ENCODE assay signal across 15 cellular contexts in the genomic region with DNA sequence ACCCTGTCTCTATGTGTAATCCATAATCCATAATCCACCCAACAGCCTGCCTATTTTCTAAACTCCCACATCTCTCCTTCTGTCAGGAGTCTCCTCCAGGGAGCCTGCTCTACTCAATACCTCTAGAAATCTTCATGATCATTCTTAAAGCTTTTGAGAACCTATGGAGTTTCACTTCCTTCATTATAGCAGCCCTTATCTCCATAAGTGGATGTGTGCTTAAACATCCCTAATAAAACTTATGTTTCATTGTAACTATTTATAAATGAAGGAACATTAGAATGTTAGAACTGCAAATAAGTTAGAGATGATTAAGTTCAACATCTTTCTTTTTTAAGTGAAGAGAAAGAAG.
DNase-seq lines count a peak whose midpoint lies in the region; ATAC-seq, FAIRE-seq and TF ChIP-seq lines count a peak whose summit lies in the region.
"Had no signal": no experiment of that assay in that cellular context is flagged by ENCODE, and none has a peak within 500 bp of the region (broad histone marks: within the 10 kb centered on the region; RNA-seq: fewer than 3 reads in every experiment).

No MANE protein-coding gene starts in this region.

- no peaks in the 10 kb centered on the region for H3K79me2 ChIP-seq in Loucy (ENCODE audit: insufficient read depth, low read length)

- H2AFZ ChIP-seq in Loucy (ENCODE audit: low read length), result 0 out of 2 replicates have a peak overlapping the region, but pooled peaks have one; percentile 5

- no peak for ATAC-seq in GM21528 (IDR thresholded peaks at IDR 0.05; ENCODE audit: low FRiP score, unreplicated experiment)

- no peaks in the 10 kb centered on the region for H4K20me1 ChIP-seq in Loucy (ENCODE audit: insufficient read depth, low read length, poor library complexity, severe bottlenecking)

- H3F3A ChIP-seq in Loucy (ENCODE audit: low read depth), result 0 out of 2 replicates have a peak, but pooled peaks cover 4% of the 10 kb centered on the region

- TF ChIP-seq CTCF in Loucy (conservative IDR thresholded peaks at IDR 0.05; ENCODE audit: low read length), result no peak
- no peak for TF ChIP-seq CTCF in tibial artery (IDR thresholded peaks at IDR 0.05)

- intact Hi-C loops in dendritic cell treated with granulocyte-macrophage colony-stimulating factor and Interleukin-4, amounts not matched to agents 40 ng/mL and 50 ng/mL, for 4 days (cut with micrococcal nuclease), result loop anchor here (2.0 kb wide), 1 partner anchor 46 kb away; a partner anchor contains a TSS
- intact Hi-C loops in tibial artery (cut with DNase I; ENCODE audit: low total_unique reads), result no loop called here

- peak overlapping the region; percentile 52 for H3K4me2 ChIP-seq in Loucy (ENCODE audit: low read depth, low read length, poor library complexity, severe bottlenecking)

- no peaks in the 10 kb centered on the region for H3K9me3 ChIP-seq in Loucy (ENCODE audit: insufficient read depth, low read depth, low read length)
- no peaks in the 10 kb centered on the region for H3K9me3 ChIP-seq in tibial artery

- H3K9me3 Mint-ChIP-seq in dendritic cell treated with granulocyte-macrophage colony-stimulating factor and Interleukin-4, amounts not matched to agents 40 ng/mL and 50 ng/mL, for 4 days, result peaks cover 6% of the 10 kb centered on the region
- H3K9me3 Mint-ChIP-seq: activated naive CD8-positive, alpha-beta T cell treated with anti-CD3 and anti-CD28 coated beads, Interleukin-2, amount 10 ng/mL, durations not matched to agents 7 days and 5 days had no signal

- peak overlapping the region; percentile 85 to 89 for H3K27ac ChIP-seq in tibial artery

- no peaks in the 10 kb centered on the region for H3K36me3 Mint-ChIP-seq in dendritic cell treated with granulocyte-macrophage colony-stimulating factor and Interleukin-4, amounts not matched to agents 40 ng/mL and 50 ng/mL, for 4 days (ENCODE audit: low read depth)
- H3K36me3 Mint-ChIP-seq: activated naive CD8-positive, alpha-beta T cell treated with anti-CD3 and anti-CD28 coated beads, Interleukin-2, amount 10 ng/mL, durations not matched to agents 7 days and 5 days had no signal

- peak overlapping the region; percentile 33 for H3K4me3 Mint-ChIP-seq in dendritic cell treated with granulocyte-macrophage colony-stimulating factor and Interleukin-4, amounts not matched to agents 40 ng/mL and 50 ng/mL, for 4 days
- H3K4me3 Mint-ChIP-seq: activated naive CD8-positive, alpha-beta T cell treated with anti-CD3 and anti-CD28 coated beads, Interleukin-2, amount 10 ng/mL, durations not matched to agents 7 days and 5 days had no signal

- peak overlapping the region; percentile 79 for H3K27ac Mint-ChIP-seq in dendritic cell treated with granulocyte-macrophage colony-stimulating factor and Interleukin-4, amounts not matched to agents 40 ng/mL and 50 ng/mL, for 4 days
- H3K27ac Mint-ChIP-seq: activated naive CD8-positive, alpha-beta T cell treated with anti-CD3 and anti-CD28 coated beads, Interleukin-2, amount 10 ng/mL, durations not matched to agents 7 days and 5 days; progenitor cell of endocrine pancreas had no signal

- H3K27me3 Mint-ChIP-seq in dendritic cell treated with granulocyte-macrophage colony-stimulating factor and Interleukin-4, amounts not matched to agents 40 ng/mL and 50 ng/mL, for 4 days, result no peaks in the 10 kb centered on the region
- H3K27me3 Mint-ChIP-seq: progenitor cell of endocrine pancreas had no signal

- no peak for DNase-seq in GM19239 (ENCODE audit: insufficient read length, low spot score)
- DNase-seq in tibial artery, result no peak
- no peak for DNase-seq in NCI-H526 treated with DMSO at 0.1 percent for 48 hours (lab: John Stamatoyannopoulos, UW)
- DNase-seq in NCI-H1048 (lab: John Stamatoyannopoulos, UW), result no peak
- DNase-seq: activated CD4-positive, alpha-beta T cell treated with anti-CD3 and anti-CD28 coated beads for 1 hour; activated naive CD8-positive, alpha-beta T cell treated with anti-CD3 and anti-CD28 coated beads, Interleukin-2, amount 10 ng/mL, durations not matched to agents 7 days and 5 days; activated T-cell treated with anti-CD3 and anti-CD28 coated beads for 4 hours; NCI-H1436; stimulated activated CD4-positive, alpha-beta T cell treated with anti-CD3 and anti-CD28 coated beads, Interleukin-2, amount 100 ng/mL, for 24 hours had no signal

- H3K36me3 ChIP-seq in Loucy (ENCODE audit: insufficient read depth, low read length), result no peaks in the 10 kb centered on the region
- H3K36me3 ChIP-seq in tibial artery, result no peaks in the 10 kb centered on the region

- H3K4me1 ChIP-seq in Loucy (ENCODE audit: insufficient read depth, low read length, poor library complexity, severe bottlenecking), result peaks cover 32% of the 10 kb centered on the region
- H3K4me1 ChIP-seq in tibial artery, result peaks cover 0 to 98% (median 32%) of the 10 kb centered on the region in 4 donors

- no peaks in the 10 kb centered on the region for H3K9me2 ChIP-seq in Loucy (replicated peaks; ENCODE audit: low read depth, low read length)

- no peak overlapping the region for H3K9ac ChIP-seq in Loucy (ENCODE audit: low read depth, low read length, poor library complexity, severe bottlenecking)

- H3K27me3 ChIP-seq in Loucy (ENCODE audit: insufficient read depth, low read length, poor library complexity, severe bottlenecking), result no peaks in the 10 kb centered on the region
- H3K27me3 ChIP-seq in tibial artery, result no peaks in the 10 kb centered on the region

- FAIRE-seq in GM19239 (lab: Jason Lieb, UNC), result peak; percentile 45
- FAIRE-seq: islet of Langerhans, urothelium cell line had no signal

- H3K4me3 ChIP-seq in Loucy (ENCODE audit: low read length, poor library complexity, severe bottlenecking) (peak overlapping the region; percentile 45), tibial artery (no peak overlapping the region)

- H3K4me1 Mint-ChIP-seq in dendritic cell treated with granulocyte-macrophage colony-stimulating factor and Interleukin-4, amounts not matched to agents 40 ng/mL and 50 ng/mL, for 4 days (ENCODE audit: low read depth), result peaks cover 66% of the 10 kb centered on the region
